9 cellular contexts compared by ENCODE assay signal in genomic region chr19:2044709-2045500, GRCh38. TPM values are rescaled to one million over a fixed set of nuclear protein-coding genes. Genes with fewer than 3 reads are reported as not detected.
DNase-seq lines count a peak whose midpoint lies in the region; FAIRE-seq and TF ChIP-seq lines count a peak whose summit lies in the region.
"Had no signal": no experiment of that assay in that cellular context is flagged by ENCODE, and none has a peak within 500 bp of the region (broad histone marks: within the 10 kb centered on the region; RNA-seq: fewer than 3 reads in every experiment).

No MANE protein-coding gene starts in this region.

- WGBS in H1 (ENCODE audit: extremely low coverage in 1 of 2, insufficient coverage in 1 of 2, insufficient read length in 1 of 2, insufficient replicate concordance in 2 of 2, low coverage in 1 of 2, low lambda C conversion rate in 2 of 2, missing lambda C conversion rate in 1 of 2), 2 experiments: 92% methylated on average over 18 of the region's 18 CpGs; no CpG with 5 or more reads in 1 of the 2 experiments

- no peak overlapping the region for H3K4me2 ChIP-seq in H1 (ENCODE audit: insufficient read depth in 1 of 2, low read depth in 2 of 2, low read length in 2 of 2)

- peaks cover 6 to 25% of the 10 kb centered on the region in 2 experiments; a peak in 2 of 4 replicates for H3K79me2 ChIP-seq in H1 (ENCODE audit: control insufficient read depth in 1 of 2, insufficient read depth in 2 of 2, low read length in 2 of 2)

- peak overlapping the region in 2 of 7 donors; percentile 8 to 34 for H3K4me3 Mint-ChIP-seq in CD8-positive, alpha-beta memory T cell

- no peak overlapping the region for H3K4ac ChIP-seq in H1 (replicated peaks; ENCODE audit: insufficient read length, low read depth, low read length)

- H3K9me3 Mint-ChIP-seq in CD8-positive, alpha-beta memory T cell: no peaks in the 10 kb centered on the region

- H2BK5ac ChIP-seq in H1 (ENCODE audit: low read depth, low read length): no peak overlapping the region; the same call in 1 of the 2 replicates

- H3K14ac ChIP-seq in H1 (ENCODE audit: insufficient read length): no peak overlapping the region

- H3K23ac ChIP-seq in H1 (ENCODE audit: insufficient read length): no peak overlapping the region

- CTCF ChIA-PET in CD8-positive, alpha-beta memory T cell (lab: Charles Lee): interaction anchor here (1.1 to 1.4 kb wide), 2 partner anchors 10 to 26 kb away, joined by 3 to 4 read pairs; no protein-coding TSS in a partner anchor
- CTCF ChIA-PET in H1 (lab: Charles Lee; ENCODE audit: partially characterized antibody): interaction anchor here (0.9 to 2.7 kb wide), 4 partner anchors 10 to 55 kb away, joined by 3 to 13 read pairs (median 4); no protein-coding TSS in a partner anchor

- H3K27ac ChIP-seq in CD8-positive, alpha-beta memory T cell (ENCODE audit: low read depth, low read length): no peak overlapping the region
- H3K27ac ChIP-seq in H1 (ENCODE audit: low read depth, low read length) (no peak overlapping the region; the same call in 1 of the 2 replicates), skeletal muscle tissue (ENCODE audit: low read depth, low read length) (peak overlapping the region; percentile 96)
- H3K27ac ChIP-seq: SJSA1 had no signal

- no peaks in the 10 kb centered on the region for H3K9me3 ChIP-seq in CD8-positive, alpha-beta memory T cell (ENCODE audit: low read length)
- H3K9me3 ChIP-seq in NT2/D1 (ENCODE audit: insufficient read depth, low read length) (no peaks in the 10 kb centered on the region), H1 (ENCODE audit: insufficient read depth in 2 of 2, low read depth in 1 of 2, low read length in 1 of 2) (no peaks in the 10 kb centered on the region), skeletal muscle tissue (ENCODE audit: control insufficient read depth in 3 of 3, low read length in 3 of 3) (no peaks in the 10 kb centered on the region)
- H3K9me3 ChIP-seq: SJSA1 had no signal

- no peak overlapping the region for H2BK15ac ChIP-seq in H1 (ENCODE audit: low read length)

- H2AFZ ChIP-seq in H1 (ENCODE audit: low read length): no peak overlapping the region

- TF ChIP-seq POLR2A in H1 (IDR thresholded peaks at IDR 0.05; ENCODE audit: control extremely low read depth in 1 of 2, low read depth in 2 of 2, low read length in 2 of 2): no peak

- peaks cover 22% of the 10 kb centered on the region for H3K79me1 ChIP-seq in H1 (ENCODE audit: low read depth, low read length)

- H4K91ac ChIP-seq in H1 (replicated peaks; ENCODE audit: insufficient read length, low read length): no peak overlapping the region

- no peak overlapping the region for H4K5ac ChIP-seq in H1 (ENCODE audit: insufficient read length, low read depth, low read length)

- no peak overlapping the region for H3K4me3 ChIP-seq in CD8-positive, alpha-beta memory T cell (ENCODE audit: low read length)
- H3K4me3 ChIP-seq in NT2/D1 (ENCODE audit: insufficient read length, low read depth) (no peak overlapping the region), H1 (ENCODE audit: extremely low read depth in 1 of 4, insufficient read depth in 2 of 4, low read depth in 3 of 4, low read length in 4 of 4) (no peak overlapping the region), skeletal muscle tissue (ENCODE audit: low read length in 3 of 3) (peak overlapping the region; percentile 1 to 58 (median 43))
- H3K4me3 ChIP-seq: SJSA1 had no signal

- H3K27me3 ChIP-seq in CD8-positive, alpha-beta memory T cell (ENCODE audit: insufficient read depth, low read length, poor library complexity, severe bottlenecking): no peaks in the 10 kb centered on the region
- H3K27me3 ChIP-seq in NT2/D1 (ENCODE audit: insufficient read depth, insufficient read length): no peaks in the 10 kb centered on the region
- H3K27me3 ChIP-seq in H1 (replicated peaks in 1 of 4; ENCODE audit: control insufficient read depth in 3 of 4, extremely low read depth in 1 of 4, insufficient read depth in 3 of 4, low read length in 3 of 4): no peaks in the 10 kb centered on the region
- H3K27me3 ChIP-seq in skeletal muscle tissue (ENCODE audit: control insufficient read depth in 3 of 3, insufficient read depth in 3 of 3, low read length in 3 of 3): no peaks in the 10 kb centered on the region
- H3K27me3 ChIP-seq: SJSA1 had no signal

- TF ChIP-seq EP300 in H1 (IDR thresholded peaks at IDR 0.05; ENCODE audit: borderline replicate concordance in 1 of 2, low read depth in 2 of 2, low read length in 2 of 2): no peak

- peaks cover 24 to 52% of the 10 kb centered on the region in 2 experiments for H4K20me1 ChIP-seq in H1 (replicated peaks in 1 of 2; ENCODE audit: control insufficient read depth in 1 of 2, insufficient read depth in 2 of 2, low read length in 2 of 2)

- peaks cover 26% of the 10 kb centered on the region for H3K36me3 ChIP-seq in CD8-positive, alpha-beta memory T cell (ENCODE audit: insufficient read depth, low read length)
- H3K36me3 ChIP-seq in NT2/D1 (ENCODE audit: insufficient read depth, insufficient read length, low read length) (peaks cover 83% of the 10 kb centered on the region), H1 (ENCODE audit: control insufficient read depth in 2 of 4, insufficient read depth in 4 of 4, low read length in 3 of 4) (peaks cover 7 to 32% (median 20%) of the 10 kb centered on the region in 4 experiments), skeletal muscle tissue (ENCODE audit: control insufficient read depth in 3 of 3, insufficient read depth in 3 of 3, low read length in 3 of 3) (peaks cover 33 to 53% (median 33%) of the 10 kb centered on the region in 3 donors)

- H2BK12ac ChIP-seq in H1 (ENCODE audit: low read depth, low read length): no peak overlapping the region

- no peak overlapping the region for H2BK120ac ChIP-seq in H1 (replicated peaks; ENCODE audit: low read depth, low read length)

- no peaks in the 10 kb centered on the region; the same call in 1 of the 2 replicates for H3K23me2 ChIP-seq in H1 (ENCODE audit: low read depth, low read length)

- peak overlapping the region in 7 of 8 donors; percentile 81 to 97 (median 91) for H3K27ac Mint-ChIP-seq in CD8-positive, alpha-beta memory T cell

- H2BK20ac ChIP-seq in H1 (ENCODE audit: low read length): no peak overlapping the region

- peaks cover 0 to 55% (median 0%) of the 10 kb centered on the region in 3 donors for H3K36me3 Mint-ChIP-seq in CD8-positive, alpha-beta memory T cell

- H4K8ac ChIP-seq in H1 (ENCODE audit: extremely low read depth, insufficient read depth, low read length): peak overlapping the region; percentile 62; the same call in 1 of the 2 replicates

- peaks cover 0 to 3% of the 10 kb centered on the region in 2 donors for H3K27me3 Mint-ChIP-seq in CD8-positive, alpha-beta memory T cell

- FAIRE-seq in H1 (lab: Jason Lieb, UNC): no peak

- H3K4me1 ChIP-seq in CD8-positive, alpha-beta memory T cell (ENCODE audit: insufficient read depth, low read length): peaks cover 79% of the 10 kb centered on the region
- H3K4me1 ChIP-seq in NT2/D1 (ENCODE audit: insufficient read depth, insufficient read length): peaks cover 54% of the 10 kb centered on the region
- peaks cover 0 to 27% (median 21%) of the 10 kb centered on the region in 4 experiments; a peak in 5 of 7 replicates for H3K4me1 ChIP-seq in H1 (replicated peaks in 1 of 4; ENCODE audit: control insufficient read depth in 3 of 4, insufficient read depth in 4 of 4, low read length in 3 of 4)
- H3K4me1 ChIP-seq in skeletal muscle tissue (ENCODE audit: control insufficient read depth in 3 of 3, insufficient read depth in 3 of 3, low read length in 3 of 3): peaks cover 94 to 97% (median 96%) of the 10 kb centered on the region in 3 donors

- H3K18ac ChIP-seq in H1 (ENCODE audit: extremely low read depth, low read length): no peak overlapping the region

- TF ChIP-seq RAD21 in H1 (IDR thresholded peaks at IDR 0.05 in 1 of 2, conservative IDR thresholded peaks at IDR 0.05 in 1 of 2; ENCODE audit: low read depth in 2 of 2, low read length in 2 of 2): no peak

- no peak for DNase-seq in CD8-positive, alpha-beta memory T cell
- no peak for DNase-seq in NT2/D1 (ENCODE audit: low read depth, low spot score)
- no peak for DNase-seq in H1 (ENCODE audit: low read depth in 1 of 2, low spot score in 2 of 2)
- DNase-seq in SHP77 treated with DMSO at 0.1 percent for 48 hours (lab: John Stamatoyannopoulos, UW): no peak
- DNase-seq in NCI-H1417 treated with DMSO at 0.1 percent for 48 hours (lab: John Stamatoyannopoulos, UW): no peak
- DNase-seq in NCI-H2029 treated with DMSO at 0.1 percent for 48 hours (lab: John Stamatoyannopoulos, UW): no peak
- DNase-seq in globus pallidus (ENCODE audit: low spot score): no peak

- TF ChIP-seq CTCF in H1 (IDR thresholded peaks at IDR 0.05; ENCODE audit: control extremely low read depth in 1 of 3, insufficient read depth in 1 of 3, low read depth in 1 of 3, low read length in 3 of 3): no peak

- no peak overlapping the region for H3K56ac ChIP-seq in H1 (replicated peaks; ENCODE audit: insufficient read length, low read depth, low read length)

- H2AK5ac ChIP-seq in H1 (ENCODE audit: low read depth, low read length): no peak overlapping the region

- POLR2A ChIA-PET in CD8-positive, alpha-beta memory T cell (lab: Charles Lee): interaction anchor here (0.6 kb wide), 1 partner anchor 11 kb away, joined by 3 read pairs; no protein-coding TSS in a partner anchor
- POLR2A ChIA-PET in H1 (lab: Charles Lee; ENCODE audit: partially characterized antibody): interaction anchor here (22.2 to 27.5 kb wide), 2 partner anchors 6 to 13 kb away, joined by 524 read pairs; partner anchors contain the start of gene MKNK2

- peaks cover 15 to 65% (median 24%) of the 10 kb centered on the region in 3 donors for H3K4me1 Mint-ChIP-seq in CD8-positive, alpha-beta memory T cell

- peak overlapping the region; percentile 12 for H3K9ac ChIP-seq in NT2/D1 (ENCODE audit: insufficient read length, low read depth)
- H3K9ac ChIP-seq in H1 (replicated peaks in 1 of 4; ENCODE audit: extremely low read depth in 1 of 4, low read depth in 3 of 4, low read length in 3 of 4): no peak overlapping the region
- H3K9ac ChIP-seq in skeletal muscle tissue (ENCODE audit: low read depth in 1 of 3, low read length in 3 of 3): peak overlapping the region; percentile 14 to 99 (median 93)

RNA-seq across cellular contexts. Expression of gene MKNK2, which starts 6.1 kb away (rescaled TPM):
- total RNA-seq in CD8-positive, alpha-beta memory T cell: 100 to 1,000 TPM; 137 to 147 TPM
- polyA plus RNA-seq in CD8-positive, alpha-beta memory T cell: 50.8 TPM
- total RNA-seq in H1 (2021; fragmentation: NEBNext Ultra II Directional; extraction: Animal tissue kit (Norgen Biotek cat#: 25700)): 163 and 174 TPM in 2 replicates
- polyA plus RNA-seq in H1 (2011; rRNA removed): 166 and 200 TPM in 2 replicates
- polyA plus RNA-seq in H1 (2011; cell fraction: cytosol; rRNA removed): 102 TPM
- 175 TPM for polyA plus RNA-seq in H1 (2011; cell fraction: nucleus; rRNA removed)
- polyA plus RNA-seq in H1 (2012, experiment 1 of 2): 78.8 to 121 TPM (median 107 TPM) in 4 replicates
- polyA plus RNA-seq in H1 (2012, experiment 2 of 2): 103 TPM
- 122 TPM for polyA plus RNA-seq in H1 (2013, experiment 1 of 2)
- 125 TPM for polyA plus RNA-seq in H1 (2013, experiment 2 of 2)
- 66.6 and 68.9 TPM in 2 replicates for polyA minus RNA-seq in H1 (2011; rRNA and poly(A)+ RNA removed)
- polyA minus RNA-seq in H1 (2011; cell fraction: cytosol; rRNA and poly(A)+ RNA removed): 116 TPM
- 61.1 TPM for polyA minus RNA-seq in H1 (2011; cell fraction: nucleus; rRNA and poly(A)+ RNA removed)
- total RNA-seq in skeletal muscle tissue: 32.4 TPM

RNA-seq across cellular contexts. Expression of gene BTBD2, which starts 29.4 kb away (rescaled TPM):
- 10 to 100 TPM; 18.6 to 22.5 TPM for total RNA-seq in CD8-positive, alpha-beta memory T cell
- 5.3 TPM for polyA plus RNA-seq in CD8-positive, alpha-beta memory T cell
- 92.3 and 95.3 TPM in 2 replicates for total RNA-seq in H1 (2021; fragmentation: NEBNext Ultra II Directional; extraction: Animal tissue kit (Norgen Biotek cat#: 25700))
- 91.7 and 142 TPM in 2 replicates for polyA plus RNA-seq in H1 (2011; rRNA removed)
- polyA plus RNA-seq in H1 (2011; cell fraction: cytosol; rRNA removed): 63.4 TPM
- polyA plus RNA-seq in H1 (2011; cell fraction: nucleus; rRNA removed): 97.0 TPM
- 66.1 to 117 TPM (median 109 TPM) in 4 replicates for polyA plus RNA-seq in H1 (2012, experiment 1 of 2)
- polyA plus RNA-seq in H1 (2012, experiment 2 of 2): 90.9 TPM
- 59.3 TPM for polyA plus RNA-seq in H1 (2013, experiment 1 of 2)
- polyA plus RNA-seq in H1 (2013, experiment 2 of 2): 59.3 TPM
- polyA minus RNA-seq in H1 (2011; rRNA and poly(A)+ RNA removed): 28.7 and 37.4 TPM in 2 replicates
- 82.9 TPM for polyA minus RNA-seq in H1 (2011; cell fraction: cytosol; rRNA and poly(A)+ RNA removed)
- 47.7 TPM for polyA minus RNA-seq in H1 (2011; cell fraction: nucleus; rRNA and poly(A)+ RNA removed)
- total RNA-seq in skeletal muscle tissue: 28.7 TPM

RNA-seq across cellular contexts. Expression of gene MOB3A, which starts 51.2 kb away (rescaled TPM):
- 100 to 1,000 TPM; 171 to 188 TPM for total RNA-seq in CD8-positive, alpha-beta memory T cell
- 106 TPM for polyA plus RNA-seq in CD8-positive, alpha-beta memory T cell
- total RNA-seq in H1 (2021; fragmentation: NEBNext Ultra II Directional; extraction: Animal tissue kit (Norgen Biotek cat#: 25700)): 9.2 and 9.8 TPM in 2 replicates
- polyA plus RNA-seq in H1 (2011; rRNA removed): 9.6 and 10.2 TPM in 2 replicates
- 5.2 TPM for polyA plus RNA-seq in H1 (2011; cell fraction: cytosol; rRNA removed)
- 8.1 TPM for polyA plus RNA-seq in H1 (2011; cell fraction: nucleus; rRNA removed)
- 5.2 to 7.4 TPM (median 7.0 TPM) in 4 replicates for polyA plus RNA-seq in H1 (2012, experiment 1 of 2)
- polyA plus RNA-seq in H1 (2012, experiment 2 of 2): 5.2 TPM
- 7.2 TPM for polyA plus RNA-seq in H1 (2013, experiment 1 of 2)
- polyA plus RNA-seq in H1 (2013, experiment 2 of 2): 7.5 TPM
- 6.6 and 8.8 TPM in 2 replicates for polyA minus RNA-seq in H1 (2011; rRNA and poly(A)+ RNA removed)
- 7.0 TPM for polyA minus RNA-seq in H1 (2011; cell fraction: cytosol; rRNA and poly(A)+ RNA removed)
- polyA minus RNA-seq in H1 (2011; cell fraction: nucleus; rRNA and poly(A)+ RNA removed): 3.3 TPM
- total RNA-seq in skeletal muscle tissue: 12.0 TPM

RNA-seq across cellular contexts. Expression of gene IZUMO4, which starts 51.8 kb away (rescaled TPM):
- 1 to 10 TPM; 8.9 to 9.7 TPM for total RNA-seq in CD8-positive, alpha-beta memory T cell
- 0.58 TPM for polyA plus RNA-seq in CD8-positive, alpha-beta memory T cell
- total RNA-seq in H1 (2021; fragmentation: NEBNext Ultra II Directional; extraction: Animal tissue kit (Norgen Biotek cat#: 25700)): 1.3 and 1.8 TPM in 2 replicates
- polyA plus RNA-seq in H1 (2011; rRNA removed): 1.9 and 2.3 TPM in 2 replicates
- polyA plus RNA-seq in H1 (2011; cell fraction: cytosol; rRNA removed): 2.3 TPM
- 12.4 TPM for polyA plus RNA-seq in H1 (2011; cell fraction: nucleus; rRNA removed)
- 0.54 to 2.7 TPM (median 2.0 TPM) in 4 replicates for polyA plus RNA-seq in H1 (2012, experiment 1 of 2)
- polyA plus RNA-seq in H1 (2012, experiment 2 of 2): 1.1 TPM
- polyA plus RNA-seq in H1 (2013, experiment 1 of 2): 0.95 TPM
- 0.75 TPM for polyA plus RNA-seq in H1 (2013, experiment 2 of 2)
- polyA minus RNA-seq in H1 (2011; rRNA and poly(A)+ RNA removed): 0.47 TPM in 1 of 2 replicates, not detected in the other
- polyA minus RNA-seq in H1 (2011; cell fraction: cytosol; rRNA and poly(A)+ RNA removed): 1.5 TPM
- polyA minus RNA-seq in H1 (2011; cell fraction: nucleus; rRNA and poly(A)+ RNA removed): 2.4 TPM
- total RNA-seq in skeletal muscle tissue: 2.1 TPM

Comparison
In these comparisons a context has a peak if more than half of its experiments do, and no peak if none do; other contexts are left out.
1. H3K4me3 ChIP-seq: peak in skeletal muscle tissue (3 of 3); none in CD8-positive, alpha-beta memory T cell (single experiment), NT2/D1 (single experiment) and H1 (0 of 4).
2. H3K9ac ChIP-seq: peak in NT2/D1 (single experiment) and skeletal muscle tissue (3 of 3); none in H1 (0 of 4).
3. RNA of gene MOB3A, which starts 51.2 kb away (total RNA-seq): 171 to 188 TPM in CD8-positive, alpha-beta memory T cell; 12.0 TPM in skeletal muscle tissue (single experiment) and 9.2 to 9.8 TPM in H1; every median in the first group is over 10 times any median in the second.